In genomic region chr2:74414913-74415761, GRCh38 we compare ENCODE assay signal across 9 cellular contexts. TPM values are rescaled to one million over a fixed set of nuclear protein-coding genes. Genes with fewer than 3 reads are reported as not detected.
DNase-seq lines count a peak whose midpoint lies in the region; ATAC-seq and TF ChIP-seq lines count a peak whose summit lies in the region.
"Had no signal": no experiment of that assay in that cellular context is flagged by ENCODE, and none has a peak within 500 bp of the region (broad histone marks: within the 10 kb centered on the region; RNA-seq: fewer than 3 reads in every experiment).

No MANE protein-coding gene starts in this region.

- peak; percentile 14 for TF ChIP-seq CTCF in GM12873 (IDR thresholded peaks at IDR 0.05; ENCODE audit: insufficient read depth, low read depth, low read length, missing control alignments)
- no peak for TF ChIP-seq CTCF in mucosa of descending colon (IDR thresholded peaks at IDR 0.05)
- TF ChIP-seq CTCF in BE2C (IDR thresholded peaks at IDR 0.05; ENCODE audit: low read depth, low read length): no peak

- H3K4me1 ChIP-seq in effector memory CD4-positive, alpha-beta T cell (ENCODE audit: control insufficient read depth, insufficient read depth, low read length, poor library complexity, severe bottlenecking): peaks cover 14% of the 10 kb centered on the region
- peaks cover 7% of the 10 kb centered on the region for H3K4me1 ChIP-seq in mucosa of descending colon (ENCODE audit: low read depth)
- H3K4me1 ChIP-seq in BE2C: no peaks in the 10 kb centered on the region

- H3K9me3 ChIP-seq in effector memory CD4-positive, alpha-beta T cell (ENCODE audit: control insufficient read depth, low read length): no peaks in the 10 kb centered on the region
- H3K9me3 ChIP-seq in mucosa of descending colon (no peaks in the 10 kb centered on the region), BE2C (no peaks in the 10 kb centered on the region)

- ATAC-seq in mucosa of descending colon (peak; percentile 62), HG02571 (IDR thresholded peaks at IDR 0.05; ENCODE audit: unreplicated experiment) (no peak)

- no peak overlapping the region for H3K27ac ChIP-seq in effector memory CD4-positive, alpha-beta T cell (ENCODE audit: insufficient read depth, low read length, poor library complexity, severe bottlenecking)
- H3K27ac ChIP-seq: SK-N-MC had no signal

- DNase-seq in M059J (ENCODE audit: low read depth) (peak; percentile 27), mucosa of descending colon (peak; percentile 51 to 73 (median 67)), COLO829 (ENCODE audit: low spot score) (no peak), BE2C (no peak), DMS79 (lab: John Stamatoyannopoulos, UW) (no peak)
- no peak for DNase-seq in effector memory CD4-positive, alpha-beta T cell

- no peaks in the 10 kb centered on the region for H3K36me3 ChIP-seq in effector memory CD4-positive, alpha-beta T cell (ENCODE audit: control insufficient read depth, insufficient read depth, low read length)
- no peaks in the 10 kb centered on the region for H3K36me3 ChIP-seq in mucosa of descending colon (ENCODE audit: low read depth)
- no peaks in the 10 kb centered on the region for H3K36me3 ChIP-seq in BE2C

- intact Hi-C loops in mucosa of descending colon (cut with DNase I, micrococcal nuclease): no loop called here

- peak overlapping the region; percentile 41 for H3K4me3 ChIP-seq in effector memory CD4-positive, alpha-beta T cell (ENCODE audit: insufficient read depth, low read depth, low read length, poor library complexity, severe bottlenecking)
- H3K4me3 ChIP-seq in mucosa of descending colon (no peak overlapping the region), BE2C (ENCODE audit: low read depth, low read length) (no peak overlapping the region)
- H3K4me3 ChIP-seq: SK-N-MC had no signal

- H3K27me3 ChIP-seq in effector memory CD4-positive, alpha-beta T cell (replicated peaks; ENCODE audit: control insufficient read depth, insufficient read depth, low read length, poor library complexity, severe bottlenecking): peaks cover 3% of the 10 kb centered on the region
- no peaks in the 10 kb centered on the region for H3K27me3 ChIP-seq in BE2C

RNA-seq across cellular contexts. Expression of gene C2orf81, which starts 6.3 kb away (rescaled TPM):
- total RNA-seq in M059J (2014; rRNA removed; shearing (Covaris generic)): 0.57 and 1.6 TPM in 2 replicates
- total RNA-seq in mucosa of descending colon: 1 to 10 TPM in 2 of 3 donors, under 1 TPM in 1; 0.53 to 2.3 (median 1.9) TPM
- polyA plus RNA-seq in BE2C (2012; ENCODE audit: insufficient read depth, insufficient read length, low read depth): 6.6 TPM

RNA-seq across cellular contexts. Expression of gene WDR54, which starts 6.4 kb away (rescaled TPM):
- total RNA-seq in M059J (2014; rRNA removed; shearing (Covaris generic)): 60.2 and 64.7 TPM in 2 replicates
- 1 to 10 TPM; 4.0 to 4.8 (median 4.5) TPM for total RNA-seq in mucosa of descending colon
- 72.7 TPM for polyA plus RNA-seq in BE2C (2012; ENCODE audit: insufficient read depth, insufficient read length, low read depth)

RNA-seq across cellular contexts. Expression of gene RTKN, which starts 26.6 kb away (rescaled TPM):
- total RNA-seq in M059J (2014; rRNA removed; shearing (Covaris generic)): 10.5 and 12.1 TPM in 2 replicates
- total RNA-seq in mucosa of descending colon: 10 to 100 TPM; 49.2 to 60.7 (median 49.7) TPM
- 12.9 TPM for polyA plus RNA-seq in BE2C (2012; ENCODE audit: insufficient read depth, insufficient read length, low read depth)

RNA-seq across cellular contexts. Expression of gene DCTN1, which starts 35.0 kb away (rescaled TPM):
- 51.5 and 87.0 TPM in 2 replicates for total RNA-seq in M059J (2014; rRNA removed; shearing (Covaris generic))
- 100 to 1,000 TPM; 114 to 159 (median 116) TPM for total RNA-seq in mucosa of descending colon
- 137 TPM for polyA plus RNA-seq in BE2C (2012; ENCODE audit: insufficient read depth, insufficient read length, low read depth)

RNA-seq across cellular contexts. Expression of gene INO80B, which starts 39.8 kb away (rescaled TPM):
- 7.8 and 27.8 TPM in 2 replicates for total RNA-seq in M059J (2014; rRNA removed; shearing (Covaris generic))
- 10 to 100 TPM; 25.0 to 36.5 (median 32.3) TPM for total RNA-seq in mucosa of descending colon
- polyA plus RNA-seq in BE2C (2012; ENCODE audit: insufficient read depth, insufficient read length, low read depth): 20.6 TPM

Comparison
In these comparisons a context has a peak if more than half of its experiments do, and no peak if none do; other contexts are left out.
1. DNase-seq: peak in M059J (single experiment) and mucosa of descending colon (3 of 3); none in effector memory CD4-positive, alpha-beta T cell (0 of 3), COLO829 (single experiment), BE2C (single experiment) and DMS79 (single experiment).
2. RNA of gene WDR54, which starts 6.4 kb away (total RNA-seq): 60.2 to 64.7 TPM in M059J; 4.0 to 4.8 TPM in mucosa of descending colon; every median in the first group is over 10 times any median in the second.